Comparison of ENCODE assay signal across 8 cellular contexts in genomic region chr15:80695911-80696651, GRCh38. TPM values are rescaled to one million over a fixed set of nuclear protein-coding genes. Genes with fewer than 3 reads are reported as not detected.
DNase-seq lines count a peak whose midpoint lies in the region; ATAC-seq and TF ChIP-seq lines count a peak whose summit lies in the region.

No MANE protein-coding gene starts in this region.

- H3K36me3 ChIP-seq in effector memory CD4-positive, alpha-beta T cell (ENCODE audit: control insufficient read depth, insufficient read depth, low read length): no peaks in the 10 kb centered on the region
- H3K36me3 ChIP-seq in tibial artery: no peaks in the 10 kb centered on the region

- peaks cover 25% of the 10 kb centered on the region for H3K27me3 Mint-ChIP-seq in WTC11 (ENCODE audit: low read depth)

- no peak for TF ChIP-seq CTCF in WTC11 (IDR thresholded peaks at IDR 0.05)
- TF ChIP-seq CTCF in tibial artery (IDR thresholded peaks at IDR 0.05): peak; percentile 23 to 32
- TF ChIP-seq CTCF in GM20000 (IDR thresholded peaks at IDR 0.05; ENCODE audit: extremely low read depth, missing control alignments): no peak

- peak; percentile 45 for DNase-seq in EH (ENCODE audit: low read depth)
- DNase-seq in WTC11 (ENCODE audit: low spot score): peak; percentile 16
- DNase-seq in effector memory CD4-positive, alpha-beta T cell: no peak
- peak in 1 of 2 donors; percentile 70 for DNase-seq in tibial artery
- DNase-seq in GM20000 (ENCODE audit: low spot score): no peak

- peak overlapping the region; percentile 82 for H3K4me3 Mint-ChIP-seq in WTC11

- ATAC-seq in HG03571 (IDR thresholded peaks at IDR 0.05; ENCODE audit: unreplicated experiment) (peak; percentile 7), WTC11 (no peak; the same call in 1 of the 2 replicates), GM21717 (IDR thresholded peaks at IDR 0.05; ENCODE audit: unreplicated experiment) (no peak)

- H3K27me3 ChIP-seq in effector memory CD4-positive, alpha-beta T cell (replicated peaks; ENCODE audit: control insufficient read depth, insufficient read depth, low read length, poor library complexity, severe bottlenecking): no peaks in the 10 kb centered on the region
- H3K27me3 ChIP-seq in mononuclear cell (ENCODE audit: insufficient read depth, low read length): no peaks in the 10 kb centered on the region
- H3K27me3 ChIP-seq in tibial artery: no peaks in the 10 kb centered on the region

- no peak overlapping the region for H3K27ac ChIP-seq in effector memory CD4-positive, alpha-beta T cell (ENCODE audit: insufficient read depth, low read length, poor library complexity, severe bottlenecking)
- H3K27ac ChIP-seq in tibial artery: peak overlapping the region; percentile 66 to 73

- no peak overlapping the region for H3K27ac Mint-ChIP-seq in WTC11

- H3K9me3 Mint-ChIP-seq in WTC11: no peaks in the 10 kb centered on the region

- POLR2A ChIA-PET in WTC11 (lab: Charles Lee): interaction anchor here (0.5 to 1.3 kb wide), 3 partner anchors 20 to 304 kb away, joined by 3 read pairs; partner anchors contain the start of gene TLNRD1

- no peaks in the 10 kb centered on the region for H3K9me3 ChIP-seq in effector memory CD4-positive, alpha-beta T cell (ENCODE audit: control insufficient read depth, low read length)
- H3K9me3 ChIP-seq in mononuclear cell (ENCODE audit: low read depth, low read length) (no peaks in the 10 kb centered on the region), tibial artery (no peaks in the 10 kb centered on the region)

- intact Hi-C loops in tibial artery (cut with DNase I; ENCODE audit: low total_unique reads): loop anchor here (5.0 kb wide), 1 partner anchor 81 kb away; the partner anchor contains the start of gene CEMIP

- H3K4me1 ChIP-seq in effector memory CD4-positive, alpha-beta T cell (ENCODE audit: control insufficient read depth, insufficient read depth, low read length, poor library complexity, severe bottlenecking): no peaks in the 10 kb centered on the region
- H3K4me1 ChIP-seq in mononuclear cell (ENCODE audit: insufficient read depth, low read length): peaks cover 24% of the 10 kb centered on the region
- peaks cover 0 to 19% (median 16%) of the 10 kb centered on the region in 4 donors for H3K4me1 ChIP-seq in tibial artery

- H3K4me1 Mint-ChIP-seq in WTC11: peaks cover 29% of the 10 kb centered on the region

- peak overlapping the region; percentile 73 for H3K4me3 ChIP-seq in effector memory CD4-positive, alpha-beta T cell (ENCODE audit: insufficient read depth, low read depth, low read length, poor library complexity, severe bottlenecking)
- H3K4me3 ChIP-seq in mononuclear cell (ENCODE audit: low read length): peak overlapping the region; percentile 48
- peak overlapping the region; percentile 77 to 87 for H3K4me3 ChIP-seq in tibial artery

- H3K36me3 Mint-ChIP-seq in WTC11: peaks cover 7% of the 10 kb centered on the region

- CTCF ChIA-PET in WTC11 (lab: Charles Lee): interaction anchor here (1.0 to 4.1 kb wide), 8 partner anchors 33 to 274 kb away, joined by 3 to 26 read pairs (median 6); partner anchors contain the start of gene CEMIP

TF ChIP-seq in WTC11, 78 proteins besides CTCF, POLR2A, EP300 and RAD21:
- TF ChIP-seq CREM (CRISPR knock-in tag; IDR thresholded peaks at IDR 0.05): no peak
- no peak for TF ChIP-seq GRHL2 (CRISPR knock-in tag; IDR thresholded peaks at IDR 0.05; ENCODE audit: insufficient replicate concordance, severe bottlenecking)
- TF ChIP-seq RORB (CRISPR knock-in tag; IDR thresholded peaks at IDR 0.05): no peak
- TF ChIP-seq ZNF232 (CRISPR knock-in tag; IDR thresholded peaks at IDR 0.05): no peak
- peak; percentile 11; the same call in 1 of the 2 replicates for TF ChIP-seq MAX (CRISPR knock-in tag; IDR thresholded peaks at IDR 0.05)
- TF ChIP-seq ESRRA (CRISPR knock-in tag; IDR thresholded peaks at IDR 0.05; ENCODE audit: borderline replicate concordance): no peak
TF ChIP-seq in WTC11: peak in this region for 1.

RNA-seq across cellular contexts. Expression of gene ABHD17C, which starts 1.0 kb away (rescaled TPM):
- total RNA-seq in WTC11 (2021) (23.6 to 29.0 TPM (median 23.6 TPM) in 3 replicates), mononuclear cell (0.84 TPM)

Comparison
In these comparisons a context has a peak if more than half of its experiments do, and no peak if none do; other contexts are left out.
1. DNase-seq: peak in EH (single experiment) and WTC11 (single experiment); none in effector memory CD4-positive, alpha-beta T cell (0 of 3) and GM20000 (single experiment).
2. CTCF ChIP-seq: peak in tibial artery (2 of 2); none in WTC11 (single experiment) and GM20000 (single experiment).
3. RNA of gene ABHD17C, which starts 1.0 kb away (total RNA-seq): 23.6 to 29.0 TPM in WTC11; 0.84 TPM in mononuclear cell (single experiment); every median in the first group is over 10 times any median in the second.
4. Peak in every context shown above with its lines, with median percentiles within 50 percentile points of each other: H3K4me3 ChIP-seq.